8 cellular contexts compared by ENCODE assay signal in the genomic region with DNA sequence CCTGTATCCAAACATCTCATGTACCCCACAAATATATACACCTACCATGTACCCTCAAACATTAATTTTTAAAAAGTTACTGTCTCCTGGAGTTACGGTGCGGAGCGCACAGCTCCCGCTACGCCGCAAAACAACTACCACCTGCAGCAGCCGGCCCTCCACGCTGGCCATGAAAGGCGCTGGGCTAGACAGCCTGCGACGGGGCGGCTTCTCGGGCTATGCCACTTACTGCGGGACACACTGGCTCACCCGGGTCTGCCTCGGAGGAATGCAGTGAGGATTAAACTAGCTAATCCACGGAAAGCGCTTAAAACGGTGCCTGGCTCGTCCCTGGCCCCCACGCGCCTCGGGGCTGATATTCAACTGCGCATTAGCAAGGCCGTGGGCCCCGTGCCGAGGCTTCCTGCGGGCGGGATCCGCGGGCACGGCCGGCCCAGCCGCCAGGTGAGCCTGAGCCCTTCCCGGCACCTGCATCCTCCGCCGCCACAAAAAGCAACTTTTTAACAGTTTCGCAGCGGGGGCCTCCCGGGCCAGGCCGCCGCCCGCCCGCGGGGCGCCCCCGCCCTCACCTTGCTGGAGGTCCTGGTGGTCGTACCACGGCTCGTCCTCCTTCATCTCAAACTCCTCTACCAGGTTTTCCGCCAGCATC. TPM values are rescaled to one million over a fixed set of nuclear protein-coding genes. Genes with fewer than 3 reads are reported as not detected.
DNase-seq lines count a peak whose midpoint lies in the region; TF ChIP-seq lines count a peak whose summit lies in the region.

No MANE protein-coding gene starts in this region.

- no peaks in the 10 kb centered on the region for H3K9me3 ChIP-seq in HAP-1

- H3K36me3 Mint-ChIP-seq in neural crest cell (ENCODE audit: low read depth): no peaks in the 10 kb centered on the region

- peaks cover 7% of the 10 kb centered on the region for H3K36me3 ChIP-seq in HAP-1 (replicated peaks)

- in situ Hi-C loops in HAP-1 (cut with MboI; ENCODE audit: low sequenced_read_pairs): no loop called here

- H3K4me1 ChIP-seq in HAP-1: peaks cover 16% of the 10 kb centered on the region

- peak overlapping the region; percentile 67 for H3K27ac Mint-ChIP-seq in neural crest cell (ENCODE audit: unreplicated experiment)

- no peak for TF ChIP-seq CTCF in neural crest cell (conservative IDR thresholded peaks at IDR 0.05)

- DNase-seq in HAP-1 (ENCODE audit: low spot score in 2 of 2): peak in 1 of 2 experiments; percentile 59
- DNase-seq in NAMALWA (ENCODE audit: low spot score): peak; percentile 47
- peak; percentile 59 for DNase-seq in activated T-cell treated with anti-CD3 and anti-CD28 coated beads, Interleukin-2, amount 50 U/mL, for 1 hour
- peak; percentile 10 for DNase-seq in fibroblast of gingiva (ENCODE audit: low read depth)
- peak; percentile 7 for DNase-seq in neural crest cell (ENCODE audit: low read depth, low spot score)
- no peak for DNase-seq in T1000 (lab: John Stamatoyannopoulos, UW)
- no peak for DNase-seq in NCI-H1048 (lab: John Stamatoyannopoulos, UW)

- H3K4me3 ChIP-seq in GM08714 (ENCODE audit: low read length): peak overlapping the region; percentile 78
- peak overlapping the region; percentile 72 for H3K4me3 ChIP-seq in HAP-1

- peaks cover 36% of the 10 kb centered on the region for H3K4me1 Mint-ChIP-seq in neural crest cell

- no peaks in the 10 kb centered on the region for H3K27me3 ChIP-seq in HAP-1 (ENCODE audit: low read depth)

- H3K9me3 Mint-ChIP-seq in neural crest cell: no peaks in the 10 kb centered on the region

- H3K4me3 Mint-ChIP-seq in neural crest cell: peak overlapping the region; percentile 91

- H3K27me3 Mint-ChIP-seq in neural crest cell (ENCODE audit: low read depth): peaks cover 34% of the 10 kb centered on the region

RNA-seq across cellular contexts. Expression of a gene that starts 0.6 kb away (rescaled TPM):
- total RNA-seq in neural crest cell: 16.1 and 17.5 TPM in 2 replicates

Comparison
In these comparisons a context has a peak if more than half of its experiments do, and no peak if none do; other contexts are left out.
1. DNase-seq: peak in NAMALWA (single experiment), activated T-cell treated with anti-CD3 and anti-CD28 coated beads, Interleukin-2, amount 50 U/mL, for 1 hour (single experiment), fibroblast of gingiva (single experiment) and neural crest cell (single experiment); none in T1000 (single experiment) and NCI-H1048 (single experiment).